In genomic region chr1:161073474-161074121, GRCh38 we compare ENCODE assay signal across 14 cellular contexts. TPM values are rescaled to one million over a fixed set of nuclear protein-coding genes. Genes with fewer than 3 reads are reported as not detected.
DNase-seq lines count a peak whose midpoint lies in the region; ATAC-seq, FAIRE-seq and TF ChIP-seq lines count a peak whose summit lies in the region.
"Had no signal": no experiment of that assay in that cellular context is flagged by ENCODE, and none has a peak within 500 bp of the region (broad histone marks: within the 10 kb centered on the region; RNA-seq: fewer than 3 reads in every experiment).

No MANE protein-coding gene starts in this region.

- H3K4me3 Mint-ChIP-seq in activated naive CD8-positive, alpha-beta T cell treated with anti-CD3 and anti-CD28 coated beads, Interleukin-2, amount 50 U/mL, for 24 hours, result no peak overlapping the region
- no peak overlapping the region for H3K4me3 Mint-ChIP-seq in progenitor cell of endocrine pancreas (ENCODE audit: low read depth)
- H3K4me3 Mint-ChIP-seq in activated naive CD4-positive, alpha-beta T cell treated with anti-CD3 and anti-CD28 coated beads for 36 hours, result no peak overlapping the region

- no peak for TF ChIP-seq POLR2A in IMR-90 (IDR thresholded peaks at IDR 0.05; ENCODE audit: low read depth, low read length)

- ATAC-seq in IMR-90 (ENCODE audit: low read depth), result no peak
- no peak for ATAC-seq in activated naive CD8-positive, alpha-beta T cell treated with anti-CD3 and anti-CD28 coated beads, Interleukin-2, amount 50 U/mL, for 24 hours
- ATAC-seq in omental fat pad (ENCODE audit: low FRiP score), result no peak
- ATAC-seq: right cardiac atrium had no signal

- no peak overlapping the region for H4K5ac ChIP-seq in IMR-90 (ENCODE audit: low read depth, low read length)

- H3K9ac ChIP-seq in IMR-90 (ENCODE audit: low read depth, low read length), result no peak overlapping the region

- no peak overlapping the region for H3K4ac ChIP-seq in IMR-90 (ENCODE audit: low read depth, low read length)

- H3K14ac ChIP-seq in IMR-90 (replicated peaks; ENCODE audit: low read depth, low read length), result no peak overlapping the region

- no peaks in the 10 kb centered on the region for H3K27me3 Mint-ChIP-seq in activated naive CD8-positive, alpha-beta T cell treated with anti-CD3 and anti-CD28 coated beads, Interleukin-2, amount 50 U/mL, for 24 hours
- H3K27me3 Mint-ChIP-seq in progenitor cell of endocrine pancreas, result no peaks in the 10 kb centered on the region
- H3K27me3 Mint-ChIP-seq in activated naive CD4-positive, alpha-beta T cell treated with anti-CD3 and anti-CD28 coated beads for 36 hours (ENCODE audit: low read depth), result no peaks in the 10 kb centered on the region

- TF ChIP-seq CTCF in IMR-90 (conservative IDR thresholded peaks at IDR 0.05; ENCODE audit: low read depth, low read length) (no peak), progenitor cell of endocrine pancreas (IDR thresholded peaks at IDR 0.05; ENCODE audit: unreplicated experiment) (no peak), omental fat pad (IDR thresholded peaks at IDR 0.05) (no peak)

- no peaks in the 10 kb centered on the region for H3K9me3 Mint-ChIP-seq in activated naive CD8-positive, alpha-beta T cell treated with anti-CD3 and anti-CD28 coated beads, Interleukin-2, amount 50 U/mL, for 24 hours
- no peaks in the 10 kb centered on the region for H3K9me3 Mint-ChIP-seq in progenitor cell of endocrine pancreas (ENCODE audit: low read depth)
- H3K9me3 Mint-ChIP-seq in activated naive CD4-positive, alpha-beta T cell treated with anti-CD3 and anti-CD28 coated beads for 36 hours, result peaks cover 1% of the 10 kb centered on the region

- intact Hi-C loops in IMR-90 (cut with micrococcal nuclease), result loop anchor here (2.0 kb wide), 1 partner anchor 23 kb away; no protein-coding TSS in a partner anchor
- intact Hi-C loops in activated naive CD4-positive, alpha-beta T cell treated with anti-CD3 and anti-CD28 coated beads for 36 hours (cut with micrococcal nuclease), result no loop called here

- H3K4me1 Mint-ChIP-seq in activated naive CD8-positive, alpha-beta T cell treated with anti-CD3 and anti-CD28 coated beads, Interleukin-2, amount 50 U/mL, for 24 hours, result peaks cover 27% of the 10 kb centered on the region
- peaks cover 7% of the 10 kb centered on the region for H3K4me1 Mint-ChIP-seq in progenitor cell of endocrine pancreas (ENCODE audit: low read depth)
- H3K4me1 Mint-ChIP-seq in activated naive CD4-positive, alpha-beta T cell treated with anti-CD3 and anti-CD28 coated beads for 36 hours (ENCODE audit: low read depth), result peaks cover 22% of the 10 kb centered on the region

- H3K18ac ChIP-seq in IMR-90 (ENCODE audit: low read depth, low read length), result no peak overlapping the region

- POLR2A ChIA-PET in IMR-90 (lab: Charles Lee; ENCODE audit: unreplicated experiment), result no interaction called here

- H2AK5ac ChIP-seq in IMR-90 (ENCODE audit: low read depth, low read length), result no peak overlapping the region

- in situ Hi-C loops in IMR-90 (cut with MboI; ENCODE audit: low sequenced_read_pairs), result no loop called here

- H2AK9ac ChIP-seq in IMR-90 (replicated peaks; ENCODE audit: low read depth, low read length, poor library complexity), result peak overlapping the region; percentile 28

- no peak overlapping the region for H3K56ac ChIP-seq in IMR-90 (ENCODE audit: extremely low read depth, insufficient read depth, low read length)

- H3K27me3 ChIP-seq in IMR-90 (ENCODE audit: control insufficient read depth, insufficient read depth, low read length), result no peaks in the 10 kb centered on the region
- H3K27me3 ChIP-seq: testis had no signal

- H3K4me1 ChIP-seq in IMR-90 (ENCODE audit: control insufficient read depth, insufficient read depth, low read length), result no peaks in the 10 kb centered on the region
- H3K4me1 ChIP-seq: testis had no signal

- no peak overlapping the region for H2BK5ac ChIP-seq in IMR-90 (ENCODE audit: low read depth, low read length, poor library complexity, severe bottlenecking)

- no peaks in the 10 kb centered on the region; the same call in none of the 2 replicates for H4K20me1 ChIP-seq in IMR-90 (ENCODE audit: insufficient read depth, low read length)

- DNase-seq in IMR-90 (no peak), progenitor cell of endocrine pancreas (ENCODE audit: low spot score, unreplicated experiment) (no peak), urothelium cell line (ENCODE audit: low spot score) (no peak), omental fat pad (ENCODE audit: low spot score) (no peak)
- no peak for DNase-seq in activated naive CD8-positive, alpha-beta T cell treated with anti-CD3 and anti-CD28 coated beads, Interleukin-2, amount 50 U/mL, for 24 hours
- no peak for DNase-seq in activated naive CD4-positive, alpha-beta T cell treated with anti-CD3 and anti-CD28 coated beads for 36 hours
- DNase-seq: activated CD8-positive, alpha-beta memory T cell treated with anti-CD3 and anti-CD28 coated beads for 24 hours; OCI-M1; right cardiac atrium; testis had no signal

- H3K27ac Mint-ChIP-seq in activated naive CD8-positive, alpha-beta T cell treated with anti-CD3 and anti-CD28 coated beads, Interleukin-2, amount 50 U/mL, for 24 hours, result peak overlapping the region; percentile 39
- peak overlapping the region; percentile 45 for H3K27ac Mint-ChIP-seq in progenitor cell of endocrine pancreas
- H3K27ac Mint-ChIP-seq in activated naive CD4-positive, alpha-beta T cell treated with anti-CD3 and anti-CD28 coated beads for 36 hours, result no peak overlapping the region

- H3K36me3 ChIP-seq in IMR-90 (ENCODE audit: control insufficient read depth, insufficient read depth, low read length), result no peaks in the 10 kb centered on the region

- BruUV-seq in IMR-90 (replicated peaks; lab: Mats Ljungman, UMichigan), result no TSS peak

- H3K9me3 ChIP-seq in IMR-90 (ENCODE audit: control insufficient read depth, insufficient read depth, low read length), result no peaks in the 10 kb centered on the region
- H3K9me3 ChIP-seq: testis had no signal

- no peaks in the 10 kb centered on the region for H3K9me1 ChIP-seq in IMR-90 (ENCODE audit: insufficient read depth, low read length)

- TF ChIP-seq RAD21 in IMR-90 (IDR thresholded peaks at IDR 0.05; ENCODE audit: low read length), result no peak

- CTCF ChIA-PET in IMR-90 (lab: Yijun Ruan, JAX), result interaction anchor here (0.5 to 0.7 kb wide), 2 partner anchors 23 to 190 kb away, joined by 3 read pairs; no protein-coding TSS in a partner anchor
- CTCF ChIA-PET in activated naive CD4-positive, alpha-beta T cell treated with anti-CD3 and anti-CD28 coated beads for 36 hours (lab: Charles Lee), result interaction anchor here (0.7 to 8.9 kb wide), 3 partner anchors 11 to 67 kb away, joined by 3 to 221 read pairs (median 3); partner anchors contain the start of gene KLHDC9

- no peak overlapping the region for H3K4me2 ChIP-seq in IMR-90 (ENCODE audit: low read depth, low read length)

- no peak overlapping the region for H3K27ac ChIP-seq in IMR-90 (ENCODE audit: insufficient read depth, low read length)
- H3K27ac ChIP-seq: coronary artery, testis had no signal

- no peak overlapping the region for H4K8ac ChIP-seq in IMR-90 (ENCODE audit: low read depth in 2 of 2, low read length in 2 of 2)

- no peak overlapping the region for H3K23ac ChIP-seq in IMR-90 (ENCODE audit: low read depth, low read length)

- peak overlapping the region; percentile 23 for H2AFZ ChIP-seq in IMR-90 (replicated peaks; ENCODE audit: low read length, poor library complexity)

- no peak for FAIRE-seq in urothelium cell line (lab: Jason Lieb, UNC)
- FAIRE-seq: islet of Langerhans had no signal

- dilution Hi-C loops in IMR-90 (cut with HindIII; ENCODE audit: low sequenced_read_pairs, unreplicated experiment), result no loop called here

- H4K91ac ChIP-seq in IMR-90 (ENCODE audit: insufficient read depth, low read depth, low read length), result no peak overlapping the region

- no peak overlapping the region for H2BK20ac ChIP-seq in IMR-90 (ENCODE audit: low read depth, low read length)

- no peaks in the 10 kb centered on the region for H3K79me1 ChIP-seq in IMR-90 (ENCODE audit: low read depth in 1 of 2, low read length in 2 of 2)

- WGBS in IMR-90 (ENCODE audit: extremely low coverage in 2 of 2, insufficient read length in 1 of 2), 2 experiments, result 81% methylated on average over 3 of the region's 7 CpGs; no CpG with 5 or more reads in 1 of the 2 experiments

- H3K4me3 ChIP-seq in IMR-90 (ENCODE audit: insufficient read depth, low read depth, low read length), result no peak overlapping the region
- H3K4me3 ChIP-seq: coronary artery, testis had no signal

- H3K36me3 Mint-ChIP-seq in activated naive CD8-positive, alpha-beta T cell treated with anti-CD3 and anti-CD28 coated beads, Interleukin-2, amount 50 U/mL, for 24 hours (ENCODE audit: low read depth), result peaks cover 6% of the 10 kb centered on the region
- H3K36me3 Mint-ChIP-seq in progenitor cell of endocrine pancreas (ENCODE audit: insufficient read depth), result no peaks in the 10 kb centered on the region
- H3K36me3 Mint-ChIP-seq in activated naive CD4-positive, alpha-beta T cell treated with anti-CD3 and anti-CD28 coated beads for 36 hours (ENCODE audit: low read depth), result peaks cover 7% of the 10 kb centered on the region

- H2BK15ac ChIP-seq in IMR-90 (ENCODE audit: low read depth, low read length), result no peak overlapping the region

- no peak overlapping the region for H2BK120ac ChIP-seq in IMR-90 (ENCODE audit: low read depth, low read length)

RNA-seq across cellular contexts. Expression of gene ARHGAP30, which starts 3.9 kb away (rescaled TPM):
- total RNA-seq in IMR-90 (2012; rRNA removed), result not detected in 2 replicates
- polyA plus RNA-seq in IMR-90 (2012; rRNA removed), result 0.02 and 0.03 TPM in 2 replicates
- polyA plus RNA-seq in IMR-90 (2012; cell fraction: cytosol; rRNA removed), result not detected in 2 replicates
- polyA plus RNA-seq in IMR-90 (2012; cell fraction: nucleus; rRNA removed; ENCODE audit: low replicate concordance), result 0.05 TPM in 1 of 2 replicates, not detected in the other
- 0.20 TPM in 1 of 2 replicates, not detected in the other for total RNA-seq in progenitor cell of endocrine pancreas
- 100 to 1,000 TPM; 104 to 106 TPM for total RNA-seq in activated naive CD4-positive, alpha-beta T cell treated with anti-CD3 and anti-CD28 coated beads for 36 hours
- 10 to 100 TPM in 3 of 4 donors, 1 to 10 TPM in 1; 9.8 to 32.3 (median 24.7) TPM for total RNA-seq in omental fat pad
- total RNA-seq: myocyte had no signal

RNA-seq across cellular contexts. Expression of gene NECTIN4, which starts 15.8 kb away (rescaled TPM):
- under 0.01 and 0.18 TPM in 2 replicates for total RNA-seq in IMR-90 (2012; rRNA removed)
- 0.13 and 0.24 TPM in 2 replicates for polyA plus RNA-seq in IMR-90 (2012; rRNA removed)
- polyA plus RNA-seq in IMR-90 (2012; cell fraction: cytosol; rRNA removed), result 0.02 and 0.20 TPM in 2 replicates
- 0.18 and 0.58 TPM in 2 replicates for polyA plus RNA-seq in IMR-90 (2012; cell fraction: nucleus; rRNA removed; ENCODE audit: low replicate concordance)
- total RNA-seq in progenitor cell of endocrine pancreas, result 1.9 and 2.4 TPM in 2 replicates
- not detected for total RNA-seq in activated naive CD4-positive, alpha-beta T cell treated with anti-CD3 and anti-CD28 coated beads for 36 hours
- under 1 TPM in 1 of 4 donors, not detected in 3; 0.72 TPM for total RNA-seq in omental fat pad
- total RNA-seq: right cardiac atrium; T-helper 1 cell treated with Interleukin-12 subunit alpha and Interleukin-12 subunit beta and Interleukin-4 antibody, amounts not matched to agents 30 ng/mL and 1 ng/mL, for 36 hours had no signal

RNA-seq across cellular contexts. Expression of gene KLHDC9, which starts 24.6 kb away (rescaled TPM):
- total RNA-seq in IMR-90 (2012; rRNA removed), result 0.18 TPM in 1 of 2 replicates, not detected in the other
- polyA plus RNA-seq in IMR-90 (2012; rRNA removed), result 0.70 and 1.1 TPM in 2 replicates
- polyA plus RNA-seq in IMR-90 (2012; cell fraction: cytosol; rRNA removed), result 0.51 and 1.1 TPM in 2 replicates
- 3.0 and 3.3 TPM in 2 replicates for polyA plus RNA-seq in IMR-90 (2012; cell fraction: nucleus; rRNA removed; ENCODE audit: low replicate concordance)
- total RNA-seq in progenitor cell of endocrine pancreas, result 14.7 and 16.7 TPM in 2 replicates
- total RNA-seq in activated naive CD4-positive, alpha-beta T cell treated with anti-CD3 and anti-CD28 coated beads for 36 hours, result under 1 TPM; 0.33 to 0.57 TPM
- 1 to 10 TPM in 2 of 4 donors, under 1 TPM in 1, not detected in 1; 0.60 to 2.2 (median 1.5) TPM for total RNA-seq in omental fat pad
- total RNA-seq: T-helper 1 cell treated with Interleukin-12 subunit alpha and Interleukin-12 subunit beta and Interleukin-4 antibody, amounts not matched to agents 30 ng/mL and 1 ng/mL, for 36 hours had no signal

RNA-seq across cellular contexts. Expression of gene USF1, which starts 27.8 kb away (rescaled TPM):
- total RNA-seq in IMR-90 (2012; rRNA removed) (62.2 and 78.9 TPM in 2 replicates), progenitor cell of endocrine pancreas (79.9 and 88.7 TPM in 2 replicates), omental fat pad (10 to 100 TPM; 44.8 to 87.5 (median 61.4) TPM)
- polyA plus RNA-seq in IMR-90 (2012; rRNA removed), result 34.6 and 37.1 TPM in 2 replicates
- 14.0 and 18.6 TPM in 2 replicates for polyA plus RNA-seq in IMR-90 (2012; cell fraction: cytosol; rRNA removed)
- 122 and 130 TPM in 2 replicates for polyA plus RNA-seq in IMR-90 (2012; cell fraction: nucleus; rRNA removed; ENCODE audit: low replicate concordance)
- total RNA-seq in activated naive CD4-positive, alpha-beta T cell treated with anti-CD3 and anti-CD28 coated beads for 36 hours, result 10 to 100 TPM; 43.7 to 44.2 TPM

RNA-seq across cellular contexts. Expression of gene TSTD1, which starts 34.8 kb away (rescaled TPM):
- total RNA-seq in IMR-90 (2012; rRNA removed), result not detected in 2 replicates
- polyA plus RNA-seq in IMR-90 (2012; rRNA removed), result 0.21 TPM in 1 of 2 replicates, not detected in the other
- 0.49 TPM in 1 of 2 replicates, not detected in the other for polyA plus RNA-seq in IMR-90 (2012; cell fraction: cytosol; rRNA removed)
- polyA plus RNA-seq in IMR-90 (2012; cell fraction: nucleus; rRNA removed; ENCODE audit: low replicate concordance), result 0.25 and 0.46 TPM in 2 replicates
- 52.0 and 54.7 TPM in 2 replicates for total RNA-seq in progenitor cell of endocrine pancreas
- total RNA-seq in activated naive CD4-positive, alpha-beta T cell treated with anti-CD3 and anti-CD28 coated beads for 36 hours, result 10 to 100 TPM; 50.3 to 51.5 TPM
- 10 to 100 TPM; 26.0 to 43.1 (median 30.5) TPM for total RNA-seq in omental fat pad
